Comparison of ENCODE assay signal across 10 cellular contexts in genomic region chr4:42281324-42282020, GRCh38.
A peak's percentile ranks its signal among the peaks of the same experiment; 100 is the strongest.
DNase-seq lines count a peak whose midpoint lies in the region; ATAC-seq, FAIRE-seq and TF ChIP-seq lines count a peak whose summit lies in the region.
"Had no signal": no experiment of that assay in that cellular context is flagged by ENCODE, and none has a peak within 500 bp of the region (broad histone marks: within the 10 kb centered on the region; RNA-seq: fewer than 3 reads in every experiment).

No MANE protein-coding gene starts in this region.

- H3K4me3 Mint-ChIP-seq in MCF 10A (ENCODE audit: unreplicated experiment) = no peak overlapping the region
- H3K4me3 Mint-ChIP-seq: activated T-helper 1 cell treated with anti-CD3 and anti-CD28 coated beads, Interleukin-12 subunit alpha, Interleukin-12 subunit beta, Interleukin-2, Interleukin-4 antibody, amounts not matched to agents 30 ng/mL and 10 ng/mL and 1 ng/mL, durations not matched to agents 14 hours and 24 hours and 36 hours had no signal

- peak overlapping the region; percentile 17 for H2AFZ ChIP-seq in mammary epithelial cell (ENCODE audit: low read depth, low read length)

- POLR2A ChIA-PET in MCF 10A (lab: Yijun Ruan, JAX) = interaction anchor here (0.7 to 1.3 kb wide), 2 partner anchors 79 to 90 kb away, joined by 3 to 4 read pairs; no protein-coding TSS in a partner anchor

- DNase-seq in mammary epithelial cell = peak; percentile 8
- no peak for DNase-seq in MCF 10A (ENCODE audit: unreplicated experiment)
- DNase-seq in MV-4-11 (lab: John Stamatoyannopoulos, UW) = peak; percentile 2
- DNase-seq in urothelium cell line (ENCODE audit: low spot score) = no peak
- no peak for DNase-seq in stimulated activated CD4-positive, alpha-beta T cell treated with anti-CD3 and anti-CD28 coated beads, Interleukin-12 subunit alpha, Interleukin-12 subunit beta, amount 100 ng/mL, for 4 hours
- no peak for DNase-seq in NCI-H1436 treated with DMSO at 0.1 percent for 48 hours (lab: John Stamatoyannopoulos, UW)
- DNase-seq in NCI-H1105 (lab: John Stamatoyannopoulos, UW) = no peak

- H3K9ac ChIP-seq in mammary epithelial cell (ENCODE audit: insufficient read depth, low read length) = no peak overlapping the region

- no peaks in the 10 kb centered on the region for H3K79me2 ChIP-seq in mammary epithelial cell (ENCODE audit: insufficient read depth, low read length)

- no TSS peak for BruUV-seq in mammary epithelial cell (replicated peaks; lab: Mats Ljungman, UMichigan)
- BruUV-seq in MCF 10A (replicated peaks; lab: Mats Ljungman, UMichigan) = no TSS peak

- H3K27me3 ChIP-seq in mammary epithelial cell (ENCODE audit: insufficient read depth, low read length) = no peaks in the 10 kb centered on the region

- H3K27ac ChIP-seq in mammary epithelial cell (ENCODE audit: insufficient read depth, low read depth, low read length) = no peak overlapping the region
- H3K27ac ChIP-seq: HL-60 had no signal

- no peaks in the 10 kb centered on the region for H4K20me1 ChIP-seq in mammary epithelial cell (ENCODE audit: insufficient read depth, low read length)

- peaks cover 6% of the 10 kb centered on the region for H3K4me1 ChIP-seq in mammary epithelial cell (ENCODE audit: insufficient read depth, low read length)

- no peak for TF ChIP-seq CTCF in mammary epithelial cell (conservative IDR thresholded peaks at IDR 0.05 in 1 of 2, IDR thresholded peaks at IDR 0.05 in 1 of 2; ENCODE audit: extremely low read depth in 1 of 2, insufficient read depth in 1 of 2, low read depth in 1 of 2, low read length in 2 of 2)
- no peak for TF ChIP-seq CTCF in MCF 10A (IDR thresholded peaks at IDR 0.05; ENCODE audit: unreplicated experiment)

- peak overlapping the region; percentile 24 for H3K4me2 ChIP-seq in mammary epithelial cell (ENCODE audit: insufficient read depth, low read depth, low read length)

- H3K27me3 Mint-ChIP-seq in MCF 10A (ENCODE audit: insufficient read depth, unreplicated experiment) = no peaks in the 10 kb centered on the region

- WGBS in mammary epithelial cell (ENCODE audit: low coverage, missing lambda C conversion rate) = 17% methylated on average over 9 of the region's 9 CpGs

- intact Hi-C loops in mammary epithelial cell (cut with micrococcal nuclease) (loop anchor here (1.0 to 5.0 kb wide), 3 partner anchors 238 to 999 kb away; no protein-coding TSS in a partner anchor), MCF 10A (cut with micrococcal nuclease) (loop anchor here (1.0 to 10.0 kb wide), 5 partner anchors 89 to 683 kb away; partner anchors contain the start of gene SLC30A9)

- no peaks in the 10 kb centered on the region for H3K36me3 Mint-ChIP-seq in MCF 10A (ENCODE audit: insufficient read depth, unreplicated experiment)

- ATAC-seq in HG02840 (IDR thresholded peaks at IDR 0.05; ENCODE audit: low FRiP score, unreplicated experiment) = peak; percentile 75

- no peaks in the 10 kb centered on the region for H3K36me3 ChIP-seq in mammary epithelial cell (ENCODE audit: insufficient read depth, low read length)

- H3K4me1 Mint-ChIP-seq in MCF 10A (ENCODE audit: insufficient read depth, unreplicated experiment) = no peaks in the 10 kb centered on the region

- FAIRE-seq in urothelium cell line (lab: Jason Lieb, UNC) = peak; percentile 20

- H3K4me3 ChIP-seq in mammary epithelial cell (replicated peaks in 1 of 3; ENCODE audit: insufficient read depth in 1 of 3, low read depth in 2 of 3, low read length in 3 of 3) = no peak overlapping the region

- no peaks in the 10 kb centered on the region for H3K9me3 Mint-ChIP-seq in MCF 10A (ENCODE audit: unreplicated experiment)
- H3K9me3 Mint-ChIP-seq: activated T-helper 1 cell treated with anti-CD3 and anti-CD28 coated beads, Interleukin-12 subunit alpha, Interleukin-12 subunit beta, Interleukin-2, Interleukin-4 antibody, amounts not matched to agents 30 ng/mL and 10 ng/mL and 1 ng/mL, durations not matched to agents 14 hours and 24 hours and 36 hours had no signal

- no peak overlapping the region for H3K27ac Mint-ChIP-seq in MCF 10A (ENCODE audit: low read depth, unreplicated experiment)
- H3K27ac Mint-ChIP-seq: activated T-helper 1 cell treated with anti-CD3 and anti-CD28 coated beads, Interleukin-12 subunit alpha, Interleukin-12 subunit beta, Interleukin-2, Interleukin-4 antibody, amounts not matched to agents 30 ng/mL and 10 ng/mL and 1 ng/mL, durations not matched to agents 14 hours and 24 hours and 36 hours had no signal

- dilution Hi-C loops in mammary epithelial cell (cut with HindIII; ENCODE audit: low sequenced_read_pairs) = no loop called here

- CTCF ChIA-PET in mammary epithelial cell (lab: Charles Lee; ENCODE audit: low non-redundant PET) (no interaction called here), MCF 10A (lab: Yijun Ruan, JAX) (interaction anchor here (0.6 to 7.3 kb wide), 23 partner anchors 9 to 1547 kb away, joined by 3 to 82 read pairs (median 4); no protein-coding TSS in a partner anchor)

- no peaks in the 10 kb centered on the region for H3K9me3 ChIP-seq in mammary epithelial cell (replicated peaks; ENCODE audit: insufficient read depth, low read length)

- in situ Hi-C loops in mammary epithelial cell (cut with MboI; ENCODE audit: low sequenced_read_pairs in 2 of 2) = loop anchor here in 1 of 2 donors (10.0 kb wide), 1 partner anchor 243 kb away; no protein-coding TSS in a partner anchor

Comparison
In these comparisons a context has a peak if more than half of its experiments do, and no peak if none do; other contexts are left out.
1. DNase-seq: peak in mammary epithelial cell (single experiment) and MV-4-11 (single experiment); none in MCF 10A (single experiment), urothelium cell line (single experiment), stimulated activated CD4-positive, alpha-beta T cell treated with anti-CD3 and anti-CD28 coated beads, Interleukin-12 subunit alpha, Interleukin-12 subunit beta, amount 100 ng/mL, for 4 hours (single experiment), NCI-H1436 treated with DMSO at 0.1 percent for 48 hours (single experiment) and NCI-H1105 (single experiment).